ENCODE assay signal across 20 cellular contexts in the genomic region with DNA sequence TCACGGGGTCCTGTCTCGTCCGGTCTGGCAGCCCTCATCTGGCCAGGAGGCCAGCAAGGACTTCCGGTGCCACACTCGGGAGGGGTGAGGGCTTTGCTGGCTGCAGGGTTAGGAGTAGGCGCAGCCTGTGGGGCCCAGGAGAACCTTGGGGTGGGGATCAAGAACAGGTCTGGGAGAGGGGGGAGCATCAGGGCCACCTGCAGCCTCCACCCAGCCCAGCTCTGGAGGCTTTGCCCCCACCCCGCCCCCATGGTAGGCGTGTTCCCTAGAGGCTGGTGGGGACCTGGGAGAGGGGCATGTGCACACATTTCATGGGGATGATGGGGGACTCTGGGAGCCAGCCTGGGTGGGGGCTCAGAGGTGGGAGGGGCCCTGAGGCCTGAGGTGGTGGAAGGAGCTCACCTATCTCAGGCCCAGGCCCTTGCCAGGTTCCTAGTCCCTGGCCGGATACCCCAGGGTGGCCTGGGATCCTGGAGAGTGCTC. TPM values are rescaled to one million over a fixed set of nuclear protein-coding genes. Genes with fewer than 3 reads are reported as not detected.
DNase-seq lines count a peak whose midpoint lies in the region; ATAC-seq and TF ChIP-seq lines count a peak whose summit lies in the region.
"Had no signal": no experiment of that assay in that cellular context is flagged by ENCODE, and none has a peak within 500 bp of the region (broad histone marks: within the 10 kb centered on the region; RNA-seq: fewer than 3 reads in every experiment).

No MANE protein-coding gene starts in this region.

- H3K27ac ChIP-seq in testis (no peak overlapping the region), body of pancreas (no peak overlapping the region)
- H3K27ac ChIP-seq: GM23248, Peyer's patch, SJSA1 had no signal

- WGBS in testis, 2 donors = 67 to 100% methylated on average over 1 to 9 of the region's 9 CpGs
- 68 to 69% methylated on average over 4 to 8 of the region's 9 CpGs for WGBS in body of pancreas, 2 donors

- no peaks in the 10 kb centered on the region for H3K36me3 ChIP-seq in testis (ENCODE audit: low read depth, missing control alignments)
- H3K36me3 ChIP-seq in body of pancreas (replicated peaks in 1 of 2; ENCODE audit: insufficient read depth in 1 of 2, low read depth in 2 of 2) = no peaks in the 10 kb centered on the region
- H3K36me3 ChIP-seq: Peyer's patch had no signal

- TF ChIP-seq CTCF in testis (IDR thresholded peaks at IDR 0.05) (no peak), body of pancreas (IDR thresholded peaks at IDR 0.05) (no peak)

- H3K27me3 ChIP-seq in testis (no peaks in the 10 kb centered on the region), body of pancreas (no peaks in the 10 kb centered on the region)
- H3K27me3 ChIP-seq: Peyer's patch, SJSA1 had no signal

- DNase-seq in AG20443 (ENCODE audit: low spot score) (peak; percentile 8), GM03348 (ENCODE audit: low spot score) (peak; percentile 7), left lobe of liver (ENCODE audit: low spot score) (peak; percentile 40), testis (peak; percentile 1), body of pancreas (no peak), KG1 (lab: John Stamatoyannopoulos, UW) (no peak), NCI-H82 (lab: John Stamatoyannopoulos, UW) (no peak)
- DNase-seq: CD4-positive, alpha-beta T cell; GF-D8; GM23248; HCEC 1CT; NCI-H1092 treated with DMSO at 0.1 percent for 48 hours; NCI-H146; NCI-H2029 treated with DMSO at 0.1 percent for 48 hours; NCI-H2171 treated with DMSO at 0.1 percent for 48 hours; NCI-H446; NCI-H69; NK-92 treated with Interleukin-12 subunit alpha and Interleukin-12 subunit beta, amount 100 ng/mL, for 24 hours had no signal

- intact Hi-C loops in testis (cut with DNase I; ENCODE audit: low total_unique reads) = no loop called here
- intact Hi-C loops in body of pancreas (cut with DNase I) = loop anchor here (5.0 kb wide), 1 partner anchor 212 kb away; no protein-coding TSS in a partner anchor

- H3K4me3 ChIP-seq in testis (no peak overlapping the region), body of pancreas (no peak overlapping the region)
- H3K4me3 ChIP-seq: GM23248, Peyer's patch, SJSA1 had no signal

- H3K4me1 ChIP-seq in testis = peaks cover 16% of the 10 kb centered on the region
- peaks cover 4% of the 10 kb centered on the region for H3K4me1 ChIP-seq in body of pancreas
- H3K4me1 ChIP-seq: SJSA1 had no signal

- no peak for ATAC-seq in left lobe of liver
- no peak for ATAC-seq in body of pancreas

- no peak for TF ChIP-seq POLR2A in testis (IDR thresholded peaks at IDR 0.05)
- TF ChIP-seq POLR2A in body of pancreas (IDR thresholded peaks at IDR 0.05) = no peak

- H3K9me3 ChIP-seq in testis = no peaks in the 10 kb centered on the region
- H3K9me3 ChIP-seq in body of pancreas = no peaks in the 10 kb centered on the region
- H3K9me3 ChIP-seq: Peyer's patch, SJSA1 had no signal

RNA-seq across cellular contexts. Expression of a gene that starts 23.3 kb away (rescaled TPM):
- 1.4 TPM for total RNA-seq in left lobe of liver
- total RNA-seq in testis = 10 to 100 TPM; 25.6 to 41.3 TPM
- polyA plus RNA-seq in testis (ENCODE audit: insufficient read depth, low read depth, low replicate concordance) = 22.8 TPM
- total RNA-seq in body of pancreas = 1 to 10 TPM; 3.0 to 8.3 TPM

Comparison
In these comparisons a context has a peak if more than half of its experiments do, and no peak if none do; other contexts are left out.
1. DNase-seq: peak in AG20443 (single experiment), GM03348 (single experiment), left lobe of liver (single experiment) and testis (single experiment); none in body of pancreas (0 of 4), KG1 (single experiment) and NCI-H82 (single experiment).